21 cellular contexts compared by ENCODE assay signal in the genomic region with DNA sequence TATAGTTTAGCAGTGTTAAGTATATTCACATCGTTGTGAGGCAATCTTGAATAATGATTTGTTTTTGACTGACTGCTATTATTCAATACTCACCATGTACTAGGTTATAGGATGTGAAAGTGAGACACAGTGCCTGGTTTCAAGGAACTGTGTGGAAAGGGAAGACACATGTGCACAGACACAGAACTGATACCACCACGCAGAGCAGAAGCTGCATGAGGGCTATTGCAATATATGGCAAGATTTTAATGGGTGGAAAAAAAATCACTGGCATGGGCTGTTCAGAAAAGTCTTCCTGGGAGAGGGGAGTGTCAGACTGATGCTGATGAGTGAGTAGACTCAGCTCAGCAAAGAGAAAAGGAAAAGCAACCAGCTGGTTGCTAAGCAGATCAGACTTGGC. TPM values are rescaled to one million over a fixed set of nuclear protein-coding genes. Genes with fewer than 3 reads are reported as not detected.
A peak's percentile ranks its signal among the peaks of the same experiment; 100 is the strongest.
DNase-seq lines count a peak whose midpoint lies in the region; ATAC-seq, FAIRE-seq and TF ChIP-seq lines count a peak whose summit lies in the region.
"Had no signal": no experiment of that assay in that cellular context is flagged by ENCODE, and none has a peak within 500 bp of the region (broad histone marks: within the 10 kb centered on the region; RNA-seq: fewer than 3 reads in every experiment).

No MANE protein-coding gene starts in this region.

- no peaks in the 10 kb centered on the region for H3K36me3 Mint-ChIP-seq in activated CD8-positive, alpha-beta T cell treated with anti-CD3 and anti-CD28 coated beads for 36 hours (ENCODE audit: low read depth)

- H3K4me3 Mint-ChIP-seq in stimulated activated naive CD8-positive, alpha-beta T cell treated with anti-CD3 and anti-CD28 coated beads, Interleukin-15, amount 100 ng/mL, for 72 hours: no peak overlapping the region
- H3K4me3 Mint-ChIP-seq in activated CD8-positive, alpha-beta T cell treated with anti-CD3 and anti-CD28 coated beads for 36 hours: no peak overlapping the region
- H3K4me3 Mint-ChIP-seq: activated naive CD4-positive, alpha-beta T cell treated with anti-CD3 and anti-CD28 coated beads for 36 hours had no signal

- POLR2A ChIA-PET in activated CD8-positive, alpha-beta T cell treated with anti-CD3 and anti-CD28 coated beads for 36 hours (lab: Charles Lee): interaction anchor here (1.5 kb wide), 1 partner anchor 9 kb away, joined by 3 read pairs; no protein-coding TSS in a partner anchor

- H3K27ac Mint-ChIP-seq in stimulated activated naive CD8-positive, alpha-beta T cell treated with anti-CD3 and anti-CD28 coated beads, Interleukin-15, amount 100 ng/mL, for 72 hours: no peak overlapping the region
- H3K27ac Mint-ChIP-seq in activated CD8-positive, alpha-beta T cell treated with anti-CD3 and anti-CD28 coated beads for 36 hours: no peak overlapping the region
- H3K27ac Mint-ChIP-seq: activated naive CD4-positive, alpha-beta T cell treated with anti-CD3 and anti-CD28 coated beads for 36 hours had no signal

- H3K9me3 Mint-ChIP-seq in stimulated activated naive CD8-positive, alpha-beta T cell treated with anti-CD3 and anti-CD28 coated beads, Interleukin-15, amount 100 ng/mL, for 72 hours: no peaks in the 10 kb centered on the region
- no peaks in the 10 kb centered on the region for H3K9me3 Mint-ChIP-seq in activated CD8-positive, alpha-beta T cell treated with anti-CD3 and anti-CD28 coated beads for 36 hours
- H3K9me3 Mint-ChIP-seq: activated naive CD4-positive, alpha-beta T cell treated with anti-CD3 and anti-CD28 coated beads for 36 hours had no signal

- ATAC-seq in stimulated activated naive CD8-positive, alpha-beta T cell treated with anti-CD3 and anti-CD28 coated beads, Interleukin-15, amount 100 ng/mL, for 72 hours: peak; percentile 31
- ATAC-seq in stimulated activated naive CD8-positive, alpha-beta T cell treated with anti-CD3 and anti-CD28 coated beads, Interleukin-15, Interleukin-2, amounts not matched to agents 100 U/mL and 50 U/mL, for 24 hours: no peak
- ATAC-seq in activated CD8-positive, alpha-beta T cell treated with anti-CD3 and anti-CD28 coated beads for 36 hours: no peak
- no peak for ATAC-seq in HG03045 (IDR thresholded peaks at IDR 0.05; ENCODE audit: unreplicated experiment)
- ATAC-seq: left colon, Panc1 had no signal

- CTCF ChIA-PET in activated CD8-positive, alpha-beta T cell treated with anti-CD3 and anti-CD28 coated beads for 36 hours (lab: Charles Lee): interaction anchor here (0.7 to 9.0 kb wide), 6 partner anchors 9 to 104 kb away, joined by 3 to 74 read pairs (median 4); no protein-coding TSS in a partner anchor

- FAIRE-seq in GM19239 (lab: Jason Lieb, UNC): no peak
- FAIRE-seq: endothelial cell of umbilical vein, HTR-8/SVneo had no signal

- H3K27ac ChIP-seq in caudate nucleus (ENCODE audit: low read depth, low read length): peak overlapping the region; percentile 21
- H3K27ac ChIP-seq: ascending aorta, C4-2B, thyroid gland had no signal

- DNase-seq in stimulated activated naive CD8-positive, alpha-beta T cell treated with anti-CD3 and anti-CD28 coated beads, Interleukin-15, amount 100 ng/mL, for 72 hours: no peak
- no peak for DNase-seq in stimulated activated naive CD8-positive, alpha-beta T cell treated with anti-CD3 and anti-CD28 coated beads, Interleukin-15, Interleukin-2, amounts not matched to agents 100 U/mL and 50 U/mL, for 24 hours
- peak in 2 of 61 donors; percentile 7 to 19 for DNase-seq in caudate nucleus (lab: John Stamatoyannopoulos, UW)
- peak; percentile 16 for DNase-seq in midbrain (lab: John Stamatoyannopoulos, UW)
- DNase-seq in putamen (ENCODE audit: low spot score): no peak
- DNase-seq in GM19239 (ENCODE audit: insufficient read length, low spot score): no peak
- no peak for DNase-seq in activated CD8-positive, alpha-beta T cell treated with anti-CD3 and anti-CD28 coated beads for 36 hours
- DNase-seq: activated naive CD4-positive, alpha-beta T cell treated with anti-CD3 and anti-CD28 coated beads for 36 hours; foreskin fibroblast; left colon; NCI-H1417; NCI-H526; stimulated activated CD4-positive, alpha-beta T cell treated with anti-CD3 and anti-CD28 coated beads, Interleukin-4, amount 100 ng/mL, for 4 hours; thyroid gland had no signal

- no peaks in the 10 kb centered on the region for H3K27me3 Mint-ChIP-seq in stimulated activated naive CD8-positive, alpha-beta T cell treated with anti-CD3 and anti-CD28 coated beads, Interleukin-15, amount 100 ng/mL, for 72 hours
- no peaks in the 10 kb centered on the region for H3K27me3 Mint-ChIP-seq in activated CD8-positive, alpha-beta T cell treated with anti-CD3 and anti-CD28 coated beads for 36 hours

- H3K4me1 Mint-ChIP-seq in stimulated activated naive CD8-positive, alpha-beta T cell treated with anti-CD3 and anti-CD28 coated beads, Interleukin-15, amount 100 ng/mL, for 72 hours: peaks cover 39% of the 10 kb centered on the region
- H3K4me1 Mint-ChIP-seq in activated CD8-positive, alpha-beta T cell treated with anti-CD3 and anti-CD28 coated beads for 36 hours (ENCODE audit: low read depth): peaks cover 25% of the 10 kb centered on the region

- no peak for TF ChIP-seq CTCF in activated CD8-positive, alpha-beta T cell treated with anti-CD3 and anti-CD28 coated beads for 36 hours (IDR thresholded peaks at IDR 0.05)

- intact Hi-C loops in activated CD8-positive, alpha-beta T cell treated with anti-CD3 and anti-CD28 coated beads for 36 hours (cut with micrococcal nuclease): no loop called here

RNA-seq across cellular contexts. Expression of a gene that starts 10.4 kb away (rescaled TPM):
- 1 to 10 TPM; 1.5 to 1.9 TPM for total RNA-seq in activated CD8-positive, alpha-beta T cell treated with anti-CD3 and anti-CD28 coated beads for 36 hours

RNA-seq across cellular contexts. Expression of a gene that starts 54.0 kb away (rescaled TPM):
- under 1 TPM; 0.27 to 0.34 TPM for total RNA-seq in activated CD8-positive, alpha-beta T cell treated with anti-CD3 and anti-CD28 coated beads for 36 hours
- total RNA-seq: ascending aorta, endothelial cell of umbilical vein, left colon, smooth muscle cell, thyroid gland had no signal
